9 cellular contexts compared by ENCODE assay signal in the genomic region with DNA sequence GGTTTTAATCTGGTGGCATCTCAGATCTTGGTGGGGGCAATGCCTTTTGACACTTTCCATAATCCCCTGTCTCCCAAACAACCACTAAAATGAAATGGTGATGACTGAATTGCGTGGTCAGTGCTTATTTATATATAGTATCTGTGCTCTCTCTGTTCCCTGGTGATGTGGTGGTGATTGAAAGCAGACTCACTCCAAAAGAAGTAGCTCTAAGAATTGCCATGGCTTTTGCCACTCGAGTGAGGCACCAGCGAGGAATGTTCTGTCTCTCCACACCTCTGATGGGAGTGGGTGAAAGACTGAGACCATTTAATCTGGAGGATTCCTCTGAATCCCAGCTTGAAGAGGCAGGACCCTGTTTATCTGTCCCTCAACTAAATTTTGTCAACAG. TPM values are rescaled to one million over a fixed set of nuclear protein-coding genes. Genes with fewer than 3 reads are reported as not detected.
DNase-seq lines count a peak whose midpoint lies in the region; ATAC-seq and TF ChIP-seq lines count a peak whose summit lies in the region.
"Had no signal": no experiment of that assay in that cellular context is flagged by ENCODE, and none has a peak within 500 bp of the region (broad histone marks: within the 10 kb centered on the region; RNA-seq: fewer than 3 reads in every experiment).

No MANE protein-coding gene starts in this region.

- H3K4me1 ChIP-seq in esophagus muscularis mucosa, result peaks cover 78 to 90% (median 88%) of the 10 kb centered on the region in 4 donors
- peaks cover 62% of the 10 kb centered on the region for H3K4me1 ChIP-seq in rectal smooth muscle tissue (ENCODE audit: control insufficient read depth, insufficient read depth, low read length)

- TF ChIP-seq CTCF in esophagus muscularis mucosa (IDR thresholded peaks at IDR 0.05), result no peak
- TF ChIP-seq CTCF in omental fat pad (IDR thresholded peaks at IDR 0.05), result no peak

- intact Hi-C loops in esophagus muscularis mucosa (cut with DNase I) (loop anchor here (5.0 kb wide), 1 partner anchor 193 kb away; no protein-coding TSS in a partner anchor), left colon (cut with DNase I, micrococcal nuclease) (no loop called here)

- ATAC-seq in left colon (no peak), GM19351 (IDR thresholded peaks at IDR 0.05; ENCODE audit: unreplicated experiment) (no peak), omental fat pad (ENCODE audit: low FRiP score) (no peak)

- H3K36me3 ChIP-seq in esophagus muscularis mucosa (no peaks in the 10 kb centered on the region), rectal smooth muscle tissue (ENCODE audit: control insufficient read depth, insufficient read depth, low read length) (no peaks in the 10 kb centered on the region)
- H3K36me3 ChIP-seq: thoracic aorta had no signal

- H3K4me3 ChIP-seq in esophagus muscularis mucosa, result no peak overlapping the region
- H3K4me3 ChIP-seq in rectal smooth muscle tissue (ENCODE audit: low read length), result peak overlapping the region; percentile 14

- no peak for TF ChIP-seq POLR2A in esophagus muscularis mucosa (IDR thresholded peaks at IDR 0.05; ENCODE audit: low read depth)

- no peak for TF ChIP-seq EP300 in esophagus muscularis mucosa (IDR thresholded peaks at IDR 0.05)

- 63% methylated on average over 3 of the region's 3 CpGs for WGBS in esophagus muscularis mucosa

- H3K9ac ChIP-seq in rectal smooth muscle tissue (ENCODE audit: low read length), result no peak overlapping the region

- DNase-seq in ELR (ENCODE audit: low read depth), result peak; percentile 94
- DNase-seq in SW480 (ENCODE audit: low spot score), result peak; percentile 58
- no peak for DNase-seq in esophagus muscularis mucosa (ENCODE audit: extremely low spot score)
- DNase-seq in left colon, result no peak
- DNase-seq in central memory CD4-positive, alpha-beta T cell, result no peak
- no peak for DNase-seq in omental fat pad (ENCODE audit: low spot score)

- no peaks in the 10 kb centered on the region for H3K27me3 ChIP-seq in esophagus muscularis mucosa
- no peaks in the 10 kb centered on the region for H3K27me3 ChIP-seq in rectal smooth muscle tissue (ENCODE audit: control insufficient read depth, insufficient read depth, low read length)

- H3K9me3 ChIP-seq in esophagus muscularis mucosa, result no peaks in the 10 kb centered on the region
- H3K9me3 ChIP-seq: thoracic aorta had no signal

- H3K27ac ChIP-seq in esophagus muscularis mucosa (replicated peaks in 1 of 4) (peak overlapping the region; percentile 59 to 93 (median 78)), rectal smooth muscle tissue (ENCODE audit: low read depth, low read length) (peak overlapping the region; percentile 93)

RNA-seq across cellular contexts. Expression of a gene that starts 2.8 kb away (rescaled TPM):
- total RNA-seq in esophagus muscularis mucosa (10 to 100 TPM in 1 of 4 donors, 1 to 10 TPM in 3; 3.8 to 25.7 (median 4.6) TPM), left colon (10 to 100 TPM in 1 of 2 donors, 1 to 10 TPM in 1; 7.1 to 52.2 TPM), omental fat pad (10 to 100 TPM in 3 of 4 donors, 1 to 10 TPM in 1; 9.2 to 71.4 (median 41.4) TPM)

Comparison
In these comparisons a context has a peak if more than half of its experiments do, and no peak if none do; other contexts are left out.
1. DNase-seq: peak in ELR (single experiment) and SW480 (single experiment); none in esophagus muscularis mucosa (single experiment), left colon (0 of 2), central memory CD4-positive, alpha-beta T cell (single experiment) and omental fat pad (single experiment).